Comparison of ENCODE assay signal across 8 cellular contexts in genomic region chr1:100350787-100351094, GRCh38. TPM values are rescaled to one million over a fixed set of nuclear protein-coding genes. Genes with fewer than 3 reads are reported as not detected.
DNase-seq lines count a peak whose midpoint lies in the region; ATAC-seq and TF ChIP-seq lines count a peak whose summit lies in the region.

No MANE protein-coding gene starts in this region.

- peaks cover 29% of the 10 kb centered on the region for H3K4me1 ChIP-seq in body of pancreas

- H3K27me3 Mint-ChIP-seq in activated naive CD4-positive, alpha-beta T cell treated with anti-CD3 and anti-CD28 coated beads, Interleukin-2, amount 50 U/mL, for 24 hours, result no peaks in the 10 kb centered on the region
- H3K27me3 Mint-ChIP-seq in memory B cell (no peaks in the 10 kb centered on the region), type B pancreatic cell (no peaks in the 10 kb centered on the region)

- H3K27ac ChIP-seq in body of pancreas, result peak overlapping the region in 3 of 4 donors; percentile 84 to 92 (median 88)

- peak overlapping the region; percentile 96 for H3K27ac Mint-ChIP-seq in activated naive CD4-positive, alpha-beta T cell treated with anti-CD3 and anti-CD28 coated beads, Interleukin-2, amount 50 U/mL, for 24 hours
- H3K27ac Mint-ChIP-seq in memory B cell (peak overlapping the region; percentile 96), type B pancreatic cell (peak overlapping the region; percentile 99)

- TF ChIP-seq POLR2A in body of pancreas (IDR thresholded peaks at IDR 0.05), result no peak

- H3K36me3 Mint-ChIP-seq in activated naive CD4-positive, alpha-beta T cell treated with anti-CD3 and anti-CD28 coated beads, Interleukin-2, amount 50 U/mL, for 24 hours, result peaks cover 1% of the 10 kb centered on the region
- H3K36me3 Mint-ChIP-seq in memory B cell (peaks cover 1% of the 10 kb centered on the region), type B pancreatic cell (peaks cover 7% of the 10 kb centered on the region)

- no peaks in the 10 kb centered on the region for H3K9me3 Mint-ChIP-seq in activated naive CD4-positive, alpha-beta T cell treated with anti-CD3 and anti-CD28 coated beads, Interleukin-2, amount 50 U/mL, for 24 hours
- H3K9me3 Mint-ChIP-seq in memory B cell (no peaks in the 10 kb centered on the region), type B pancreatic cell (no peaks in the 10 kb centered on the region)

- no peak for DNase-seq in activated naive CD4-positive, alpha-beta T cell (lab: John Stamatoyannopoulos, UW)
- DNase-seq in body of pancreas (no peak), memory B cell (ENCODE audit: low spot score in 2 of 2) (no peak), type B pancreatic cell (ENCODE audit: extremely low spot score, unreplicated experiment) (no peak), NCI-H2081 (lab: John Stamatoyannopoulos, UW) (no peak)

- H3K4me3 ChIP-seq in body of pancreas, result peak overlapping the region in 1 of 2 donors; percentile 96

- H3K9me3 ChIP-seq in body of pancreas, result no peaks in the 10 kb centered on the region

- H3K27me3 ChIP-seq in body of pancreas, result no peaks in the 10 kb centered on the region

- no peak for TF ChIP-seq CTCF in body of pancreas (IDR thresholded peaks at IDR 0.05)
- TF ChIP-seq CTCF in type B pancreatic cell (conservative IDR thresholded peaks at IDR 0.05), result no peak

- intact Hi-C loops in body of pancreas (cut with DNase I), result no loop called here

- peak overlapping the region; percentile 98 for H3K4me3 Mint-ChIP-seq in activated naive CD4-positive, alpha-beta T cell treated with anti-CD3 and anti-CD28 coated beads, Interleukin-2, amount 50 U/mL, for 24 hours
- H3K4me3 Mint-ChIP-seq in memory B cell, result peak overlapping the region; percentile 96
- peak overlapping the region; percentile 99 for H3K4me3 Mint-ChIP-seq in type B pancreatic cell

- no peaks in the 10 kb centered on the region for H3K36me3 ChIP-seq in body of pancreas (replicated peaks in 1 of 2; ENCODE audit: insufficient read depth in 1 of 2, low read depth in 2 of 2)

- WGBS in body of pancreas, 2 donors, result 78 to 80% methylated on average over 10 of the region's 10 CpGs

- ATAC-seq in body of pancreas, result no peak
- no peak for ATAC-seq in memory B cell (ENCODE audit: low read depth)
- ATAC-seq in HG03439 (IDR thresholded peaks at IDR 0.05; ENCODE audit: unreplicated experiment), result no peak
- ATAC-seq in HG03097 (IDR thresholded peaks at IDR 0.05; ENCODE audit: low FRiP score, unreplicated experiment), result no peak

- peaks cover 28% of the 10 kb centered on the region for H3K4me1 Mint-ChIP-seq in activated naive CD4-positive, alpha-beta T cell treated with anti-CD3 and anti-CD28 coated beads, Interleukin-2, amount 50 U/mL, for 24 hours
- peaks cover 26% of the 10 kb centered on the region for H3K4me1 Mint-ChIP-seq in memory B cell
- H3K4me1 Mint-ChIP-seq in type B pancreatic cell (ENCODE audit: unreplicated experiment), result peaks cover 23% of the 10 kb centered on the region

RNA-seq across cellular contexts. Expression of gene CDC14A, which starts 1.6 kb away (rescaled TPM):
- total RNA-seq in body of pancreas, result 10 to 100 TPM in 1 of 2 donors, 1 to 10 TPM in 1; 7.3 to 16.5 TPM
- 9.7 and 11.4 TPM in 2 replicates for total RNA-seq in type B pancreatic cell (ENCODE audit: low replicate concordance)
